22 cellular contexts compared by ENCODE assay signal in genomic region chrX:39484159-39484558, GRCh38.
"Had no signal": no experiment of that assay in that cellular context is flagged by ENCODE, and none has a peak within 500 bp of the region (broad histone marks: within the 10 kb centered on the region; RNA-seq: fewer than 3 reads in every experiment).

No MANE protein-coding gene starts in this region.

- H3K36me3 Mint-ChIP-seq: natural killer cell; neural progenitor cell; stimulated activated memory B cell treated with anti-CD40 and anti-IgM and Interleukin-4, amounts not matched to agents 10 μg/mL and 1 μg/mL and 100 μg/mL, for 72 hours had no signal

- H3K9me3 Mint-ChIP-seq: natural killer cell; neural progenitor cell; stimulated activated memory B cell treated with anti-CD40 and anti-IgM and Interleukin-4, amounts not matched to agents 10 μg/mL and 1 μg/mL and 100 μg/mL, for 72 hours had no signal

- DNase-seq: cortex of kidney; effector CD4-positive, alpha-beta T cell; foreskin fibroblast; gastrocnemius medialis; left ventricle myocardium superior; lower lobe of right lung; natural killer cell; sigmoid colon; stimulated activated CD4-positive, alpha-beta T cell treated with anti-CD3 and anti-CD28 coated beads, Interleukin-2, amount 100 ng/mL, for 24 hours; stimulated activated CD4-positive, alpha-beta T cell treated with anti-CD3 and anti-CD28 coated beads, Interleukin-4, amount 100 ng/mL, for 24 hours; stimulated activated naive CD8-positive, alpha-beta T cell treated with anti-CD3 and anti-CD28 coated beads, Interleukin-15, Interleukin-2, amounts not matched to agents 100 U/mL and 50 U/mL, for 24 hours; transverse colon; upper lobe of right lung; uterus had no signal

- H3K36me3 ChIP-seq: gastrocnemius medialis, lower lobe of right lung, neural progenitor cell, right atrium auricular region, sigmoid colon, thoracic aorta, transverse colon, upper lobe of right lung, uterus had no signal

- H3K4me3 ChIP-seq: gastrocnemius medialis, lower lobe of right lung, neural progenitor cell, right atrium auricular region, sigmoid colon, thoracic aorta, transverse colon, upper lobe of right lung, uterus had no signal

- H3K4me3 Mint-ChIP-seq: natural killer cell; neural progenitor cell; stimulated activated memory B cell treated with anti-CD40 and anti-IgM and Interleukin-4, amounts not matched to agents 10 μg/mL and 1 μg/mL and 100 μg/mL, for 72 hours had no signal

- H3K27me3 Mint-ChIP-seq: progenitor cell of endocrine pancreas; stimulated activated memory B cell treated with anti-CD40 and anti-IgM and Interleukin-4, amounts not matched to agents 10 μg/mL and 1 μg/mL and 100 μg/mL, for 72 hours had no signal

- H3K27me3 ChIP-seq: gastrocnemius medialis, neural progenitor cell, right atrium auricular region, sigmoid colon, transverse colon, upper lobe of right lung, uterus had no signal

- H3K4me2 ChIP-seq: neural progenitor cell had no signal

- H3K27ac ChIP-seq: epithelial cell of prostate, gastrocnemius medialis, lower lobe of right lung, neural progenitor cell, parathyroid adenoma, right atrium auricular region, sigmoid colon, thoracic aorta, transverse colon, upper lobe of right lung, uterus had no signal

- ATAC-seq: esophagus mucosa; gastrocnemius medialis; left ventricle myocardium superior; lower lobe of right lung; natural killer cell; stimulated activated memory B cell treated with anti-CD40 and anti-IgM and Interleukin-4, amounts not matched to agents 10 μg/mL and 1 μg/mL and 100 μg/mL, for 72 hours; stimulated activated naive CD8-positive, alpha-beta T cell treated with anti-CD3 and anti-CD28 coated beads, Interleukin-15, Interleukin-2, amounts not matched to agents 100 U/mL and 50 U/mL, for 24 hours; upper lobe of right lung had no signal

- H3K4me1 ChIP-seq: lower lobe of right lung, parathyroid adenoma, right atrium auricular region, upper lobe of right lung, uterus had no signal

- H3K27ac Mint-ChIP-seq: natural killer cell; neural progenitor cell; progenitor cell of endocrine pancreas; stimulated activated memory B cell treated with anti-CD40 and anti-IgM and Interleukin-4, amounts not matched to agents 10 μg/mL and 1 μg/mL and 100 μg/mL, for 72 hours had no signal

- H3K9ac ChIP-seq: neural progenitor cell, parathyroid adenoma had no signal

- H3K4me1 Mint-ChIP-seq: natural killer cell had no signal

- H3K9me3 ChIP-seq: gastrocnemius medialis, lower lobe of right lung, right atrium auricular region, sigmoid colon, thoracic aorta, transverse colon, upper lobe of right lung, uterus had no signal
